ENCODE assay signal across 7 cellular contexts in genomic region chr15:90885432-90886290, GRCh38. TPM values are rescaled to one million over a fixed set of nuclear protein-coding genes. Genes with fewer than 3 reads are reported as not detected.
DNase-seq lines count a peak whose midpoint lies in the region; ATAC-seq, FAIRE-seq and TF ChIP-seq lines count a peak whose summit lies in the region.

No MANE protein-coding gene starts in this region.

- FAIRE-seq in GM12891 (lab: Jason Lieb, UNC): peak; percentile 95

- peak; percentile 98 for TF ChIP-seq CTCF in fibroblast of villous mesenchyme (IDR thresholded peaks at IDR 0.05; ENCODE audit: insufficient read depth, low read depth, low read length)
- peak; percentile 98 for TF ChIP-seq CTCF in thoracic aorta (IDR thresholded peaks at IDR 0.05)

- ATAC-seq in HG03354 (IDR thresholded peaks at IDR 0.05; ENCODE audit: poor library complexity, severe bottlenecking, unreplicated experiment) (peak; percentile 55), thoracic aorta (ENCODE audit: insufficient number of reproducible peaks, low FRiP score, low read depth) (no peak)

- H3K9me3 ChIP-seq in thoracic aorta: no peaks in the 10 kb centered on the region

- no peaks in the 10 kb centered on the region for H3K27me3 ChIP-seq in thoracic aorta (replicated peaks; ENCODE audit: insufficient read depth)

- peaks cover 31% of the 10 kb centered on the region for H3K36me3 ChIP-seq in thoracic aorta

- H3K4me3 ChIP-seq in fibroblast of villous mesenchyme (ENCODE audit: low read depth, low read length) (no peak overlapping the region), thoracic aorta (peak overlapping the region; percentile 87)

- TF ChIP-seq POLR2A in GM12891 (IDR thresholded peaks at IDR 0.05; ENCODE audit: low read depth, low read length): no peak

- peaks cover 28 to 32% of the 10 kb centered on the region in 2 donors for H3K4me1 ChIP-seq in thoracic aorta (ENCODE audit: control insufficient read depth in 1 of 2, low read depth in 2 of 2)

- peak overlapping the region; percentile 88 to 98 for H3K27ac ChIP-seq in thoracic aorta

- DNase-seq in GM12891 (ENCODE audit: insufficient read length, low spot score): peak; percentile 70
- peak; percentile 57 for DNase-seq in SHP77 treated with DMSO at 0.1 percent for 48 hours (lab: John Stamatoyannopoulos, UW)
- DNase-seq in activated effector memory CD4-positive, alpha-beta T cell treated with Interleukin-2 at 50 U/mL for 16 hours: peak; percentile 59
- DNase-seq in fibroblast of villous mesenchyme (ENCODE audit: low read depth): peak; percentile 70
- DNase-seq in nucleus accumbens (lab: John Stamatoyannopoulos, UW): peak in 45 of 56 donors; percentile 17 to 82 (median 51)
- DNase-seq in thoracic aorta (ENCODE audit: low spot score): no peak

TF ChIP-seq in GM12891, 5 proteins besides CTCF, POLR2A, EP300 and RAD21:
- TF ChIP-seq POU2F2 (IDR thresholded peaks at IDR 0.05; ENCODE audit: low read depth, low read length) (0 out of 2 replicates have a peak, but pooled peaks have one; percentile 21), PAX5 (IDR thresholded peaks at IDR 0.05; ENCODE audit: insufficient read depth, low read length, severe bottlenecking) (no peak), SPI1 (IDR thresholded peaks at IDR 0.05; ENCODE audit: low read depth, low read length) (peak; percentile 40), TAF1 (IDR thresholded peaks at IDR 0.05; ENCODE audit: low read depth, low read length) (no peak)

RNA-seq across cellular contexts. Expression of gene FES, which starts 1.4 kb away (rescaled TPM):
- polyA plus RNA-seq in GM12891 (2012; ENCODE audit: low read depth, missing spikeins): 9.3 TPM
- 17.3 and 26.1 TPM in 2 replicates for total RNA-seq in fibroblast of villous mesenchyme
- total RNA-seq in thoracic aorta: 10 to 100 TPM; 54.2 to 86.3 TPM

RNA-seq across cellular contexts. Expression of gene FURIN, which starts 17.3 kb away (rescaled TPM):
- polyA plus RNA-seq in GM12891 (2012; ENCODE audit: low read depth, missing spikeins): 28.0 TPM
- total RNA-seq in fibroblast of villous mesenchyme: 38.4 and 45.1 TPM in 2 replicates
- 10 to 100 TPM; 78.4 to 89.7 TPM for total RNA-seq in thoracic aorta

RNA-seq across cellular contexts. Expression of gene MAN2A2, which starts 17.4 kb away (rescaled TPM):
- 43.2 TPM for polyA plus RNA-seq in GM12891 (2012; ENCODE audit: low read depth, missing spikeins)
- total RNA-seq in fibroblast of villous mesenchyme: 11.9 and 15.1 TPM in 2 replicates
- total RNA-seq in thoracic aorta: 10 to 100 TPM; 59.7 to 68.4 TPM

RNA-seq across cellular contexts. Expression of gene HDDC3, which starts 46.7 kb away (rescaled TPM):
- 16.1 TPM for polyA plus RNA-seq in GM12891 (2012; ENCODE audit: low read depth, missing spikeins)
- total RNA-seq in fibroblast of villous mesenchyme (9.5 and 10.3 TPM in 2 replicates), thoracic aorta (10 to 100 TPM; 11.5 to 13.1 TPM)

RNA-seq across cellular contexts. Expression of gene UNC45A, which starts 49.4 kb away (rescaled TPM):
- 29.4 TPM for polyA plus RNA-seq in GM12891 (2012; ENCODE audit: low read depth, missing spikeins)
- total RNA-seq in fibroblast of villous mesenchyme: 65.1 and 69.1 TPM in 2 replicates
- 10 to 100 TPM; 54.0 to 65.5 TPM for total RNA-seq in thoracic aorta
